Comparison of ENCODE assay signal across 21 cellular contexts in genomic region chr18:64273724-64274123, GRCh38.
DNase-seq lines count a peak whose midpoint lies in the region; ATAC-seq and TF ChIP-seq lines count a peak whose summit lies in the region.
"Had no signal": no experiment of that assay in that cellular context is flagged by ENCODE, and none has a peak within 500 bp of the region (broad histone marks: within the 10 kb centered on the region; RNA-seq: fewer than 3 reads in every experiment).

No MANE protein-coding gene starts in this region.

- no peak overlapping the region for H3K4ac ChIP-seq in mesendoderm (ENCODE audit: low read depth, low read length)

- peak overlapping the region; percentile 48 for H3K9ac ChIP-seq in HUES64 (ENCODE audit: low read depth, low read length)
- no peak overlapping the region for H3K9ac ChIP-seq in mesendoderm (ENCODE audit: low read length)
- H3K9ac ChIP-seq: BLaER1 treated with 17β-estradiol and CSF1 and Interleukin-3, amounts not matched to agents 10 nM and 100 nM had no signal

- H3K36me3 ChIP-seq in HUES64 (ENCODE audit: insufficient read depth, low read length) (no peaks in the 10 kb centered on the region; the same call in 1 of the 2 replicates), mesendoderm (ENCODE audit: control insufficient read depth, insufficient read depth, low read length) (no peaks in the 10 kb centered on the region)
- H3K36me3 ChIP-seq: BLaER1 treated with 17β-estradiol and CSF1 and Interleukin-3, amounts not matched to agents 10 nM and 100 nM; SJCRH30 had no signal

- H3K18ac ChIP-seq in mesendoderm (ENCODE audit: low read length): no peak overlapping the region

- H4K5ac ChIP-seq in mesendoderm (ENCODE audit: low read length): no peak overlapping the region

- no peaks in the 10 kb centered on the region for H3K79me1 ChIP-seq in mesendoderm (ENCODE audit: low read length)

- POLR2A ChIA-PET in AG04450 (lab: Yijun Ruan, JAX): no interaction called here

- H3K4me1 ChIP-seq in HUES64 (ENCODE audit: insufficient read depth, low read length): peaks cover 39% of the 10 kb centered on the region
- H3K4me1 ChIP-seq in mesendoderm (ENCODE audit: control insufficient read depth, low read depth, low read length): peaks cover 2% of the 10 kb centered on the region
- H3K4me1 ChIP-seq: SJCRH30 had no signal

- no peak for TF ChIP-seq CTCF in AG04450 (IDR thresholded peaks at IDR 0.05; ENCODE audit: low read depth, low read length)
- TF ChIP-seq CTCF in omental fat pad (IDR thresholded peaks at IDR 0.05): no peak

- ATAC-seq in omental fat pad (ENCODE audit: low FRiP score): no peak
- ATAC-seq: CD8-positive, alpha-beta T cell had no signal

- H3K4me2 ChIP-seq in mesendoderm (ENCODE audit: low read length): no peak overlapping the region

- H4K8ac ChIP-seq in mesendoderm (ENCODE audit: low read depth, low read length): no peak overlapping the region

- H3K79me2 ChIP-seq in mesendoderm (ENCODE audit: control insufficient read depth, insufficient read depth, low read length): no peaks in the 10 kb centered on the region

- H2AK5ac ChIP-seq in mesendoderm (ENCODE audit: low read length): no peak overlapping the region

- H3K23ac ChIP-seq in mesendoderm (ENCODE audit: low read length): no peak overlapping the region

- H3K27me3 ChIP-seq in AG04450 (ENCODE audit: control insufficient read depth, insufficient read depth, low read length) (no peaks in the 10 kb centered on the region), HUES64 (ENCODE audit: insufficient read depth, low read length) (no peaks in the 10 kb centered on the region), mesendoderm (ENCODE audit: insufficient read depth, low read length, poor library complexity) (no peaks in the 10 kb centered on the region)
- H3K27me3 ChIP-seq: BLaER1 treated with 17β-estradiol and CSF1 and Interleukin-3, amounts not matched to agents 10 nM and 100 nM; SJCRH30 had no signal

- CTCF ChIA-PET in AG04450 (lab: Charles Lee): interaction anchor here (0.6 kb wide), 1 partner anchor 1321 kb away, joined by 3 read pairs; no protein-coding TSS in a partner anchor

- H3K56ac ChIP-seq in mesendoderm (ENCODE audit: low read length): no peak overlapping the region

- H2BK15ac ChIP-seq in mesendoderm (replicated peaks; ENCODE audit: low read depth): no peak overlapping the region

- no peak for DNase-seq in AG04450 (ENCODE audit: low read depth, low spot score)
- DNase-seq in iPS DF 19.7 (ENCODE audit: low read depth, low spot score): peak; percentile 78
- peak; percentile 52 for DNase-seq in mesendoderm
- no peak for DNase-seq in LoVo (ENCODE audit: low spot score)
- DNase-seq in NCI-H2081 (lab: John Stamatoyannopoulos, UW): no peak
- no peak for DNase-seq in D341Med (ENCODE audit: low spot score)
- no peak for DNase-seq in omental fat pad (ENCODE audit: low spot score)
- DNase-seq: ACHN; CD8-positive, alpha-beta T cell; DMS153; KG1; NCI-H1105 treated with DMSO at 0.1 percent for 48 hours; NCI-H2029 treated with DMSO at 0.1 percent for 48 hours; NCI-H2171 treated with DMSO at 0.1 percent for 48 hours; NCI-H524 treated with DMSO at 0.1 percent for 48 hours; NCI-H82; OCI-M1; SJCRH30 had no signal

- WGBS in HUES64: 15% methylated on average over 3 of the region's 3 CpGs
- no CpG with 5 or more reads among the region's 3 CpGs for WGBS in mesendoderm (ENCODE audit: extremely low coverage, insufficient coverage, low lambda C conversion rate)

- no peak overlapping the region for H3K4me3 ChIP-seq in AG04450 (ENCODE audit: low read depth, low read length)
- no peak overlapping the region for H3K4me3 ChIP-seq in HUES64 (ENCODE audit: low read length)
- no peak overlapping the region for H3K4me3 ChIP-seq in mesendoderm (ENCODE audit: low read length)
- H3K4me3 ChIP-seq: BLaER1 treated with 17β-estradiol and CSF1 and Interleukin-3, amounts not matched to agents 10 nM and 100 nM; SJCRH30 had no signal

- peaks cover 23% of the 10 kb centered on the region for H3K9me3 ChIP-seq in AG04450 (ENCODE audit: control insufficient read depth, insufficient read depth, low read length)
- peaks cover 18% of the 10 kb centered on the region; the same call in 1 of the 2 replicates for H3K9me3 ChIP-seq in HUES64 (ENCODE audit: insufficient read depth, low read depth, low read length)
- H3K9me3 ChIP-seq: SJCRH30 had no signal

- H2BK120ac ChIP-seq in mesendoderm (ENCODE audit: low read depth, low read length): no peak overlapping the region

- H3K27ac ChIP-seq in AG04450 (ENCODE audit: low read depth, low read length) (peak overlapping the region; percentile 11), HUES64 (ENCODE audit: low read depth, low read length) (peak overlapping the region; percentile 97), mesendoderm (ENCODE audit: low read depth, low read length) (no peak overlapping the region)
- H3K27ac ChIP-seq: 22Rv1; BLaER1 treated with 17β-estradiol and CSF1 and Interleukin-3, amounts not matched to agents 10 nM and 100 nM; SJCRH30 had no signal

- no peak overlapping the region for H2BK5ac ChIP-seq in mesendoderm (ENCODE audit: low read length)

Comparison
In these comparisons a context has a peak if more than half of its experiments do, and no peak if none do; other contexts are left out.
1. DNase-seq: peak in iPS DF 19.7 (single experiment) and mesendoderm (single experiment); none in AG04450 (single experiment), LoVo (single experiment), NCI-H2081 (0 of 2), D341Med (single experiment) and omental fat pad (single experiment).